Comparison of ENCODE assay signal across 23 cellular contexts in the genomic region with DNA sequence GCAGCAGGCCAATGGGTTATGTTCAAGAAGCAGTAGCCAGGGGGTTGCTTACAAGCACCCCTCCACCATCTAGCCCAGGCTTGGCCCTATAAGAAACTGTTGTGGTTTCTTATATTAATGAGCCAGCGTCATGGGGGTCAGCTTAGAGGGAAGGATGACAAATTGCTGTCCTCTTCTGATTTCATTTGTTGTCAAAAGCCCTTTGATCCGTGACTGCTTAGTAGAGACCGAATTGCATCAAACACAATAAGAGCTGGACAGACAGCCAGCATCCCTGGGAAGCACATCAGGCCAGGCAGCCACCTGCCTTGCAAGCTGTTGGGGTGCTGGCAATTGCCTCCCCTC.
"Had no signal": no experiment of that assay in that cellular context is flagged by ENCODE, and none has a peak within 500 bp of the region (broad histone marks: within the 10 kb centered on the region; RNA-seq: fewer than 3 reads in every experiment).

No MANE protein-coding gene starts in this region.

- H3K4me1 ChIP-seq: adrenal gland, gastrocnemius medialis, parathyroid adenoma, right lobe of liver, vagina had no signal

- DNase-seq: activated CD4-positive, alpha-beta T cell treated with anti-CD3 and anti-CD28 coated beads for 36 hours; activated CD4-positive, CD25-positive, alpha-beta regulatory T cell; activated CD8-positive, alpha-beta memory T cell treated with anti-CD3 and anti-CD28 coated beads, Interleukin-2, amount 10 ng/mL, durations not matched to agents 7 days and 5 days; activated CD8-positive, alpha-beta T cell treated with anti-CD3 and anti-CD28 coated beads, Interleukin-2, amount 10 ng/mL, durations not matched to agents 7 days and 5 days; activated T-cell treated with anti-CD3 and anti-CD28 coated beads, Interleukin-2, amount 50 U/mL, for 48 hours; adrenal gland; aorta; dorsolateral prefrontal cortex; effector memory CD4-positive, alpha-beta T cell; erythroblast; gastrocnemius medialis; glutamatergic neuron; islet precursor cell; left colon; occipital lobe; right lobe of liver; stimulated activated CD4-positive, alpha-beta T cell treated with anti-CD3 and anti-CD28 coated beads, Interleukin-2, amount 100 ng/mL, for 48 hours; T-helper 1 cell had no signal

- H3K9me3 ChIP-seq: adrenal gland, gastrocnemius medialis, right lobe of liver, thoracic aorta, vagina had no signal

- H3K27me3 ChIP-seq: adrenal gland, brain microvascular endothelial cell, dorsolateral prefrontal cortex, gastrocnemius medialis, right lobe of liver, vagina had no signal

- H2AFZ ChIP-seq: parathyroid adenoma had no signal

- H3K9ac ChIP-seq: parathyroid adenoma had no signal

- H3K27ac ChIP-seq: adrenal gland, brain microvascular endothelial cell, coronary artery, dorsolateral prefrontal cortex, gastrocnemius medialis, parathyroid adenoma, right lobe of liver, thoracic aorta, vagina had no signal

- H3K36me3 ChIP-seq: adrenal gland, brain microvascular endothelial cell, gastrocnemius medialis, right lobe of liver, thoracic aorta, vagina had no signal

- H3K4me3 ChIP-seq: adrenal gland, coronary artery, dorsolateral prefrontal cortex, gastrocnemius medialis, right lobe of liver, thoracic aorta, vagina had no signal
